ENCODE assay signal across 8 cellular contexts in genomic region chr9:121463026-121463827, GRCh38. TPM values are rescaled to one million over a fixed set of nuclear protein-coding genes. Genes with fewer than 3 reads are reported as not detected.
A peak's percentile ranks its signal among the peaks of the same experiment; 100 is the strongest.
DNase-seq lines count a peak whose midpoint lies in the region; ATAC-seq and TF ChIP-seq lines count a peak whose summit lies in the region.

No MANE protein-coding gene starts in this region.

- H3K27ac ChIP-seq in ascending aorta (peak overlapping the region; percentile 21 to 47), upper lobe of right lung (no peak overlapping the region)

- intact Hi-C loops in ascending aorta (cut with DNase I) (loop anchor here (1.0 to 5.0 kb wide), 2 partner anchors 35 to 74 kb away; no protein-coding TSS in a partner anchor), upper lobe of right lung (cut with DNase I) (no loop called here)

- TF ChIP-seq CTCF in ascending aorta (IDR thresholded peaks at IDR 0.05) (peak; percentile 72 to 93 (median 88)), kidney epithelial cell (IDR thresholded peaks at IDR 0.05; ENCODE audit: insufficient read depth, low read length, poor library complexity, severe bottlenecking) (peak; percentile 76), upper lobe of right lung (IDR thresholded peaks at IDR 0.05) (peak; percentile 71)

- H3K36me3 ChIP-seq in ascending aorta, result peaks cover 11 to 36% of the 10 kb centered on the region in 2 donors
- no peaks in the 10 kb centered on the region for H3K36me3 ChIP-seq in kidney epithelial cell (ENCODE audit: control insufficient read depth, insufficient read depth, low read length)
- no peaks in the 10 kb centered on the region for H3K36me3 ChIP-seq in upper lobe of right lung

- ATAC-seq in upper lobe of right lung (peak; percentile 93), GM21447 (IDR thresholded peaks at IDR 0.05; ENCODE audit: unreplicated experiment) (no peak), HG02571 (IDR thresholded peaks at IDR 0.05; ENCODE audit: unreplicated experiment) (no peak)

- no peaks in the 10 kb centered on the region for H3K9me3 ChIP-seq in ascending aorta
- no peaks in the 10 kb centered on the region for H3K9me3 ChIP-seq in upper lobe of right lung

- DNase-seq in EL, result peak; percentile 9
- peak; percentile 14 for DNase-seq in LHCN-M2 (ENCODE audit: low read depth)
- peak in 1 of 2 donors; percentile 81 for DNase-seq in ascending aorta (ENCODE audit: low spot score in 2 of 2)
- DNase-seq in kidney epithelial cell (ENCODE audit: low read depth), result no peak
- peak; percentile 74 for DNase-seq in upper lobe of right lung
- DNase-seq in NK-92 (lab: John Stamatoyannopoulos, UW; ENCODE audit: unreplicated experiment), result no peak

- peaks cover 6 to 14% of the 10 kb centered on the region in 2 donors for H3K4me1 ChIP-seq in ascending aorta
- no peaks in the 10 kb centered on the region for H3K4me1 ChIP-seq in upper lobe of right lung

- H3K27me3 ChIP-seq in ascending aorta, result no peaks in the 10 kb centered on the region
- H3K27me3 ChIP-seq in kidney epithelial cell (ENCODE audit: control insufficient read depth, insufficient read depth, low read length), result peaks cover 12% of the 10 kb centered on the region
- H3K27me3 ChIP-seq in upper lobe of right lung, result no peaks in the 10 kb centered on the region

- H3K4me3 ChIP-seq in ascending aorta (no peak overlapping the region), kidney epithelial cell (ENCODE audit: low read depth, low read length) (no peak overlapping the region), upper lobe of right lung (no peak overlapping the region)

RNA-seq across cellular contexts. Expression of gene GGTA1, which starts 36.4 kb away (rescaled TPM):
- total RNA-seq in LHCN-M2 (2014; rRNA removed) (not detected in 2 replicates), ascending aorta (2.6 TPM), kidney epithelial cell (not detected in 2 replicates), upper lobe of right lung (9.5 TPM)
- not detected for polyA plus RNA-seq in LHCN-M2 (2012)

Comparison
In these comparisons a context has a peak if more than half of its experiments do, and no peak if none do; other contexts are left out.
1. DNase-seq: peak in EL (single experiment), LHCN-M2 (single experiment) and upper lobe of right lung (single experiment); none in kidney epithelial cell (single experiment) and NK-92 (single experiment).
2. Peak in every context shown above with its lines, with median percentiles within 50 percentile points of each other: CTCF ChIP-seq.